ENCODE assay signal across 18 cellular contexts in genomic region chr11:70528046-70528793, GRCh38.
DNase-seq lines count a peak whose midpoint lies in the region; TF ChIP-seq lines count a peak whose summit lies in the region.
"Had no signal": no experiment of that assay in that cellular context is flagged by ENCODE, and none has a peak within 500 bp of the region (broad histone marks: within the 10 kb centered on the region; RNA-seq: fewer than 3 reads in every experiment).

No MANE protein-coding gene starts in this region.

- TF ChIP-seq CTCF in H9 (conservative IDR thresholded peaks at IDR 0.05) (peak; percentile 28; the same call in 1 of the 3 replicates), endodermal cell (conservative IDR thresholded peaks at IDR 0.05) (peak; percentile 43), osteoblast (IDR thresholded peaks at IDR 0.05; ENCODE audit: extremely low read depth, low read depth, low read length) (no peak), suprapubic skin (IDR thresholded peaks at IDR 0.05) (no peak)

- no peak overlapping the region for H4K91ac ChIP-seq in H9 (ENCODE audit: insufficient read length, low read depth, low read length)

- H3K27ac Mint-ChIP-seq in activated naive CD4-positive, alpha-beta T cell treated with anti-CD3 and anti-CD28 coated beads, Interleukin-2, amount 10 ng/mL, durations not matched to agents 7 days and 5 days = no peak overlapping the region
- H3K27ac Mint-ChIP-seq in H9 (no peak overlapping the region), endodermal cell (no peak overlapping the region)
- H3K27ac Mint-ChIP-seq: B cell; CD4-positive, CD25-positive, alpha-beta regulatory T cell had no signal

- no peak overlapping the region for H3K4me2 ChIP-seq in H9 (ENCODE audit: insufficient read depth, insufficient read length, low read length)
- H3K4me2 ChIP-seq in osteoblast (ENCODE audit: insufficient read depth, low read length) = no peak overlapping the region

- H3K4me3 ChIP-seq in endodermal cell (ENCODE audit: low read length) = no peak overlapping the region
- no peak overlapping the region for H3K4me3 ChIP-seq in osteoblast (ENCODE audit: insufficient read depth, low read length)
- H3K4me3 ChIP-seq in suprapubic skin = no peak overlapping the region
- H3K4me3 ChIP-seq: GM23248 had no signal

- H3K56ac ChIP-seq in H9 (ENCODE audit: insufficient read length, low read depth, low read length) = no peak overlapping the region

- H3K27ac ChIP-seq in H9 (ENCODE audit: insufficient read length, low read depth, low read length) (no peak overlapping the region), endodermal cell (ENCODE audit: low read depth, low read length) (no peak overlapping the region), osteoblast (ENCODE audit: low read depth, low read length) (no peak overlapping the region), suprapubic skin (no peak overlapping the region)
- H3K27ac ChIP-seq: GM23248 had no signal

- no peak overlapping the region for H3T11ph ChIP-seq in H9 (ENCODE audit: low read length)

- H3K36me3 Mint-ChIP-seq in activated naive CD4-positive, alpha-beta T cell treated with anti-CD3 and anti-CD28 coated beads, Interleukin-2, amount 10 ng/mL, durations not matched to agents 7 days and 5 days = no peaks in the 10 kb centered on the region
- H3K36me3 Mint-ChIP-seq in H9 (ENCODE audit: insufficient read depth in 1 of 3, low read depth in 3 of 3) (no peaks in the 10 kb centered on the region), endodermal cell (ENCODE audit: low read depth) (no peaks in the 10 kb centered on the region)
- H3K36me3 Mint-ChIP-seq: CD4-positive, CD25-positive, alpha-beta regulatory T cell had no signal

- no peak overlapping the region for H2BK15ac ChIP-seq in H9 (ENCODE audit: low read depth, low read length)

- peaks cover 22% of the 10 kb centered on the region; the same call in 1 of the 2 replicates for H3K4me1 ChIP-seq in H9 (ENCODE audit: insufficient read depth, low read length)
- no peaks in the 10 kb centered on the region for H3K4me1 ChIP-seq in endodermal cell (ENCODE audit: control insufficient read depth, insufficient read depth, low read length)
- no peaks in the 10 kb centered on the region for H3K4me1 ChIP-seq in osteoblast (ENCODE audit: insufficient read depth, low read length)
- peaks cover 10% of the 10 kb centered on the region for H3K4me1 ChIP-seq in suprapubic skin
- H3K4me1 ChIP-seq: Caco-2 had no signal

- no CpG with 5 or more reads among the region's 33 CpGs for WGBS in H9 (ENCODE audit: extremely low coverage, insufficient read length, low lambda C conversion rate)
- WGBS in endodermal cell (ENCODE audit: insufficient coverage in 1 of 2, insufficient read length in 1 of 2), 2 experiments = 89 to 93% methylated on average over 24 to 33 of the region's 33 CpGs
- 85% methylated on average over 26 of the region's 33 CpGs for WGBS in suprapubic skin

- H3K4me3 Mint-ChIP-seq in activated naive CD4-positive, alpha-beta T cell treated with anti-CD3 and anti-CD28 coated beads, Interleukin-2, amount 10 ng/mL, durations not matched to agents 7 days and 5 days = no peak overlapping the region
- H3K4me3 Mint-ChIP-seq in H9 (no peak overlapping the region), endodermal cell (no peak overlapping the region)
- H3K4me3 Mint-ChIP-seq: B cell; CD4-positive, CD25-positive, alpha-beta regulatory T cell had no signal

- no peaks in the 10 kb centered on the region for H3K9me3 ChIP-seq in H9 (ENCODE audit: control insufficient read depth, low read depth, low read length)
- H3K9me3 ChIP-seq in endodermal cell (ENCODE audit: control insufficient read depth, low read length) = no peaks in the 10 kb centered on the region
- no peaks in the 10 kb centered on the region for H3K9me3 ChIP-seq in osteoblast (ENCODE audit: low read depth, low read length)
- no peaks in the 10 kb centered on the region for H3K9me3 ChIP-seq in suprapubic skin
- H3K9me3 ChIP-seq: Caco-2 had no signal

- H3K23me2 ChIP-seq in H9 (ENCODE audit: insufficient read length, low read depth, low read length, poor library complexity, severe bottlenecking) = no peaks in the 10 kb centered on the region

- H2AK5ac ChIP-seq in H9 (ENCODE audit: insufficient read length, low read length) = no peak overlapping the region

- no peak for TF ChIP-seq EP300 in suprapubic skin (IDR thresholded peaks at IDR 0.05)

- DNase-seq in activated naive CD4-positive, alpha-beta T cell treated with anti-CD3 and anti-CD28 coated beads, Interleukin-2, amount 10 ng/mL, durations not matched to agents 7 days and 5 days = peak; percentile 17
- DNase-seq in activated naive CD4-positive, alpha-beta T cell treated with Interleukin-2 at 50 U/mL for 16 hours = no peak
- DNase-seq in H9 = peak; percentile 33
- no peak for DNase-seq in endodermal cell
- peak; percentile 58 for DNase-seq in osteoblast (ENCODE audit: insufficient read length, low spot score, missing footprints)
- no peak for DNase-seq in SKM-1 (lab: John Stamatoyannopoulos, UW; ENCODE audit: unreplicated experiment)
- no peak for DNase-seq in suprapubic skin (ENCODE audit: low spot score in 2 of 2)
- DNase-seq in HPDE6-E6E7 (ENCODE audit: extremely low spot score) = no peak
- DNase-seq: CD4-positive, CD25-positive, alpha-beta regulatory T cell; GM23248; KG1; MV-4-11; NCI-H1694 treated with DMSO at 0.1 percent for 48 hours; NCI-H2107; NCI-H226; NCI-H524 treated with DMSO at 0.1 percent for 48 hours had no signal

- no peak for TF ChIP-seq POLR2A in suprapubic skin (IDR thresholded peaks at IDR 0.05)

- H2AFZ ChIP-seq in H9 (ENCODE audit: low read length) (no peak overlapping the region), osteoblast (ENCODE audit: low read length) (no peak overlapping the region)
- H2AFZ ChIP-seq: GM23248 had no signal

- peaks cover 12% of the 10 kb centered on the region for H3K27me3 Mint-ChIP-seq in activated naive CD4-positive, alpha-beta T cell treated with anti-CD3 and anti-CD28 coated beads, Interleukin-2, amount 10 ng/mL, durations not matched to agents 7 days and 5 days
- H3K27me3 Mint-ChIP-seq in H9 (ENCODE audit: low read depth) (no peaks in the 10 kb centered on the region), endodermal cell (ENCODE audit: insufficient read depth) (no peaks in the 10 kb centered on the region)
- H3K27me3 Mint-ChIP-seq: CD4-positive, CD25-positive, alpha-beta regulatory T cell had no signal

- H3K9ac ChIP-seq in H9 (ENCODE audit: extremely low read depth, insufficient read length, low read length) (no peak overlapping the region), endodermal cell (ENCODE audit: extremely low read depth, low read length, poor library complexity, severe bottlenecking) (no peak overlapping the region)
- H3K9ac ChIP-seq: GM23248 had no signal

- no peaks in the 10 kb centered on the region for H3K27me3 ChIP-seq in H9 (ENCODE audit: insufficient read depth, low read length)
- H3K27me3 ChIP-seq in endodermal cell (ENCODE audit: control insufficient read depth, insufficient read depth, low read length, poor library complexity, severe bottlenecking) = no peaks in the 10 kb centered on the region
- H3K27me3 ChIP-seq in osteoblast (ENCODE audit: insufficient read depth, low read length) = peaks cover 8% of the 10 kb centered on the region
- H3K27me3 ChIP-seq in suprapubic skin = peaks cover 6% of the 10 kb centered on the region

- no peaks in the 10 kb centered on the region for H3K4me1 Mint-ChIP-seq in activated naive CD4-positive, alpha-beta T cell treated with anti-CD3 and anti-CD28 coated beads, Interleukin-2, amount 10 ng/mL, durations not matched to agents 7 days and 5 days
- H3K4me1 Mint-ChIP-seq in H9 (peaks cover 45 to 46% of the 10 kb centered on the region in 2 experiments), endodermal cell (peaks cover 18% of the 10 kb centered on the region)
- H3K4me1 Mint-ChIP-seq: B cell; CD4-positive, CD25-positive, alpha-beta regulatory T cell had no signal

- no peaks in the 10 kb centered on the region for H4K20me1 ChIP-seq in H9 (ENCODE audit: control insufficient read depth, insufficient read depth, insufficient read length)
- H4K20me1 ChIP-seq in osteoblast (ENCODE audit: insufficient read depth, low read length) = peaks cover 3% of the 10 kb centered on the region

- no peak overlapping the region for H2BK120ac ChIP-seq in H9 (ENCODE audit: low read depth, low read length, poor library complexity, severe bottlenecking)

- no peak overlapping the region for H4K8ac ChIP-seq in H9 (replicated peaks; ENCODE audit: insufficient read length, low read depth, low read length)

- no peak overlapping the region for H2BK20ac ChIP-seq in H9 (ENCODE audit: low read depth, low read length, poor library complexity, severe bottlenecking)

- H2BK12ac ChIP-seq in H9 (ENCODE audit: insufficient read length, low read depth, low read length) = no peak overlapping the region

- no peak overlapping the region for H4K5ac ChIP-seq in H9 (ENCODE audit: insufficient read length, low read depth, low read length)

- H3K23ac ChIP-seq in H9 (ENCODE audit: insufficient read length, low read depth, low read length) = no peak overlapping the region

- peaks cover 6% of the 10 kb centered on the region for H3K9me3 Mint-ChIP-seq in activated naive CD4-positive, alpha-beta T cell treated with anti-CD3 and anti-CD28 coated beads, Interleukin-2, amount 10 ng/mL, durations not matched to agents 7 days and 5 days
- H3K9me3 Mint-ChIP-seq in H9 (no peaks in the 10 kb centered on the region), endodermal cell (peaks cover 3% of the 10 kb centered on the region)
- H3K9me3 Mint-ChIP-seq: CD4-positive, CD25-positive, alpha-beta regulatory T cell had no signal

- no peak overlapping the region for H2BK5ac ChIP-seq in H9 (ENCODE audit: insufficient read length, low read length)

- H3K79me1 ChIP-seq in H9 (ENCODE audit: insufficient read depth, low read depth, low read length, poor library complexity, severe bottlenecking) = no peaks in the 10 kb centered on the region

- H3K36me3 ChIP-seq in endodermal cell (ENCODE audit: control insufficient read depth, insufficient read depth, low read length) (no peaks in the 10 kb centered on the region), osteoblast (ENCODE audit: insufficient read depth, low read length) (no peaks in the 10 kb centered on the region), suprapubic skin (no peaks in the 10 kb centered on the region)

- no peak overlapping the region for H3K18ac ChIP-seq in H9 (ENCODE audit: insufficient read length, low read depth, low read length)

- no peak overlapping the region; the same call in 1 of the 2 replicates for H3K14ac ChIP-seq in H9 (ENCODE audit: insufficient read depth, low read length)

- H3K79me2 ChIP-seq in H9 (ENCODE audit: insufficient read depth, low read length) (no peaks in the 10 kb centered on the region), osteoblast (ENCODE audit: insufficient read depth, low read length) (no peaks in the 10 kb centered on the region)

- CTCF ChIA-PET in activated naive CD4-positive, alpha-beta T cell treated with anti-CD3 and anti-CD28 coated beads, Interleukin-2, amount 10 ng/mL, durations not matched to agents 7 days and 5 days (lab: Charles Lee) = no interaction called here

- no peak overlapping the region for H3K4ac ChIP-seq in H9 (ENCODE audit: low read depth, low read length)

Comparison
In these comparisons a context has a peak if more than half of its experiments do, and no peak if none do; other contexts are left out.
1. DNase-seq: peak in activated naive CD4-positive, alpha-beta T cell treated with anti-CD3 and anti-CD28 coated beads, Interleukin-2, amount 10 ng/mL, durations not matched to agents 7 days and 5 days (single experiment), H9 (single experiment) and osteoblast (single experiment); none in activated naive CD4-positive, alpha-beta T cell treated with Interleukin-2 at 50 U/mL for 16 hours (single experiment), endodermal cell (single experiment), SKM-1 (single experiment), suprapubic skin (0 of 2) and HPDE6-E6E7 (single experiment).
2. CTCF ChIP-seq: peak in H9 (single experiment) and endodermal cell (single experiment); none in osteoblast (single experiment) and suprapubic skin (0 of 2).